Comparison of ENCODE assay signal across 1 cellular context in genomic region chr2:172148246-172148645, GRCh38.
TF ChIP-seq lines count a peak whose summit lies in the region.

No MANE protein-coding gene starts in this region.

TF ChIP-seq in WTC11, 78 proteins besides CTCF, POLR2A, EP300 and RAD21 (continued from another document):
- no peak for TF ChIP-seq AFF4 (CRISPR knock-in tag; IDR thresholded peaks at IDR 0.05; ENCODE audit: borderline replicate concordance)
- no peak for TF ChIP-seq PRRX2 (CRISPR knock-in tag; IDR thresholded peaks at IDR 0.05)
